8 cellular contexts compared by ENCODE assay signal in the genomic region with DNA sequence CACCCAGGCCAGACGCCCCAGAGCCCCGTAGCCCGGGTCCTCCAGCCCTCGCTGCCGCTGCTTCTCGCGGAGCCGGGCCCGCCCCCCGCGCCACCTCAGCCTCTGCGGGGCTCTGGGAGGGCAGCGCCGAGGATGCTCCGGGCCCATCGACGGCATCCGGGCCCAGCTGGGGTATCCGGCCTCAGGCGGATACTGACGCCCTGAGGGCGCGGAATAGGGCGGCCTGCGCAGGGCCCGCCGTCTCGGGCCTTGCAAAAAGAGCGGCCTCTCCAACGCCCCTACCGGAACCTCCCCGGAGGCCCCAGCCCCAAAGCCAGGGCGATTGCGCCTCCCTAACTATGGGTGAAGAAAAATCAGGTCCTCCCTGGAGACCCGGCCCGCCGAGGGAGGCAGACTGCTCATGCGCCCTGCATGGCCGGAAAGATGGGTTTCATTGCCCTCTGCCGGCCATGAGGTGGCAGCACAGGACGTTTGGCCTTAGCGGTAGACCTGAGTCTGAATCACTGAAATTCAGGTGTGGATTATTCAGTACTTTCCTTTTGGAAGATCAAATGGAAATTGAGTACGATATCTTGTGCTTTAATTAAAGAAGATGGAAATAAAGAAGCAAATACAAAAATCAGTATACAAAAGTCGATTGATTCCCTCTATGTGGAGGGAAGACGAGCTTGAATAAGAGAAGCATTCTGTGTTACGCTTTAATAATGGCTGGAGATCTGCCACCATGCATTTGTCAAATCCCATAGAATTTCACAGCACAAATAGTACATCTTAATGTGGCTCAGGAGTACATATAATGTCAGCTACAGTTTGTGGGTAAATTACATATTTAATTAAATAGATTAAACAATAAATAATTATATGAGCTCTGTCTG. TPM values are rescaled to one million over a fixed set of nuclear protein-coding genes. Genes with fewer than 3 reads are reported as not detected.
A peak's percentile ranks its signal among the peaks of the same experiment; 100 is the strongest.
DNase-seq lines count a peak whose midpoint lies in the region; ATAC-seq and TF ChIP-seq lines count a peak whose summit lies in the region.
"Not testable (repeated sequence)": the region's sequence is repeated elsewhere in the genome, so short reads cannot be mapped to it uniquely, and the experiment has no call there.

No MANE protein-coding gene starts in this region.

- peak; percentile 67 to 82 (median 77) for TF ChIP-seq CTCF in adrenal gland (IDR thresholded peaks at IDR 0.05)

- not testable (repeated sequence) for H4K20me1 ChIP-seq in BLaER1 treated with 17β-estradiol and CSF1 and Interleukin-3, amounts not matched to agents 10 nM and 100 nM

- peak overlapping the region; percentile 77 to 86 (median 83) for H3K4me3 Mint-ChIP-seq in naive thymus-derived CD4-positive, alpha-beta T cell

- not testable (repeated sequence) for TF ChIP-seq POLR2A in adrenal gland (IDR thresholded peaks at IDR 0.05)

- peak overlapping the region; percentile 66 to 94 (median 83) for H3K27ac Mint-ChIP-seq in naive thymus-derived CD4-positive, alpha-beta T cell

- H3K27me3 Mint-ChIP-seq in naive thymus-derived CD4-positive, alpha-beta T cell, result not testable (repeated sequence)

- 4 to 14% (median 5%) methylated on average over 14 to 46 of the region's 46 CpGs for WGBS in adrenal gland, 4 donors

- H3K27ac ChIP-seq in BLaER1 treated with 17β-estradiol and CSF1 and Interleukin-3, amounts not matched to agents 10 nM and 100 nM, result peak overlapping the region in 10 of 11 experiments; percentile 44 to 78 (median 70); a peak in 20 of 22 replicates
- not testable (repeated sequence) for H3K27ac ChIP-seq in adrenal gland
- H3K27ac ChIP-seq in naive thymus-derived CD4-positive, alpha-beta T cell (ENCODE audit: low read depth, low read length), result peak overlapping the region; percentile 79

- not testable (repeated sequence) for H3K9me3 ChIP-seq in BLaER1 treated with 17β-estradiol and CSF1 and Interleukin-3, amounts not matched to agents 10 nM and 100 nM (replicated peaks in 1 of 11); adrenal gland (replicated peaks in 1 of 3); naive thymus-derived CD4-positive, alpha-beta T cell (ENCODE audit: control insufficient read depth in 2 of 3, low read length in 3 of 3)

- CTCF ChIA-PET in naive thymus-derived CD4-positive, alpha-beta T cell (lab: Charles Lee), result interaction anchor here (1.2 to 2.4 kb wide), 3 partner anchors 13 to 617 kb away, joined by 3 to 13 read pairs (median 3); no protein-coding TSS in a partner anchor

- not testable (repeated sequence) for H3K36me3 Mint-ChIP-seq in naive thymus-derived CD4-positive, alpha-beta T cell

- H3K9me3 Mint-ChIP-seq in naive thymus-derived CD4-positive, alpha-beta T cell, result not testable (repeated sequence)

- peaks cover 0 to 10% (median 5%) of the 10 kb centered on the region in 7 donors for H3K4me1 Mint-ChIP-seq in naive thymus-derived CD4-positive, alpha-beta T cell

- not testable (repeated sequence) for H3K4me1 ChIP-seq in BLaER1 treated with 17β-estradiol and CSF1 and Interleukin-3, amounts not matched to agents 10 nM and 100 nM; adrenal gland (replicated peaks in 1 of 2); naive thymus-derived CD4-positive, alpha-beta T cell (ENCODE audit: control insufficient read depth in 2 of 2, insufficient read depth in 2 of 2, low read length in 2 of 2)

- not testable (repeated sequence) for H3K27me3 ChIP-seq in BLaER1 treated with 17β-estradiol and CSF1 and Interleukin-3, amounts not matched to agents 10 nM and 100 nM; H7 (ENCODE audit: control insufficient read depth, insufficient read depth, low read length); adrenal gland; naive thymus-derived CD4-positive, alpha-beta T cell (ENCODE audit: control insufficient read depth in 2 of 2, insufficient read depth in 2 of 2, low read length in 2 of 2)

- DNase-seq in H7 (peak; percentile 88), NCI-H2227 treated with DMSO at 0.1 percent for 48 hours (lab: John Stamatoyannopoulos, UW) (peak; percentile 65), UCSD-AML1 (lab: John Stamatoyannopoulos, UW; ENCODE audit: unreplicated experiment) (peak; percentile 70), adrenal gland (peak; percentile 70 to 89 (median 78)), germinal center (ENCODE audit: low spot score) (peak; percentile 79)
- DNase-seq in naive thymus-derived CD4-positive, alpha-beta T cell, result peak; percentile 69 to 87 (median 84)
- DNase-seq in stimulated activated CD8-positive, alpha-beta memory T cell treated with anti-CD3 and anti-CD28 coated beads, Interleukin-12 subunit alpha, Interleukin-12 subunit beta, amount 100 ng/mL, for 4 hours (ENCODE audit: low read depth), result peak; percentile 67

- peak overlapping the region; percentile 60 to 81 (median 70) for H3K4me2 ChIP-seq in BLaER1 treated with 17β-estradiol and CSF1 and Interleukin-3, amounts not matched to agents 10 nM and 100 nM

- POLR2A ChIA-PET in naive thymus-derived CD4-positive, alpha-beta T cell (lab: Charles Lee), result not testable (repeated sequence)

- not testable (repeated sequence) for H3K36me3 ChIP-seq in BLaER1 treated with 17β-estradiol and CSF1 and Interleukin-3, amounts not matched to agents 10 nM and 100 nM; H7 (replicated peaks; ENCODE audit: control insufficient read depth, insufficient read depth, low read length); adrenal gland (replicated peaks in 1 of 2); naive thymus-derived CD4-positive, alpha-beta T cell (ENCODE audit: control insufficient read depth in 2 of 3, insufficient read depth in 3 of 3, low read length in 3 of 3)

- peak overlapping the region; percentile 55 to 69 (median 60) for H3K4me3 ChIP-seq in BLaER1 treated with 17β-estradiol and CSF1 and Interleukin-3, amounts not matched to agents 10 nM and 100 nM
- H3K4me3 ChIP-seq in H7 (ENCODE audit: insufficient read depth, low read depth, low read length) (peak overlapping the region; percentile 34), adrenal gland (peak overlapping the region in 2 of 4 donors; percentile 28 to 57)
- peak overlapping the region; percentile 46 for H3K4me3 ChIP-seq in naive thymus-derived CD4-positive, alpha-beta T cell (ENCODE audit: low read length)

- H3K9ac ChIP-seq in BLaER1 treated with 17β-estradiol and CSF1 and Interleukin-3, amounts not matched to agents 10 nM and 100 nM, result peak overlapping the region; percentile 63 to 79 (median 75)

- intact Hi-C loops in adrenal gland (cut with DNase I), result not testable (repeated sequence)
- intact Hi-C loops in naive thymus-derived CD4-positive, alpha-beta T cell (cut with micrococcal nuclease), result loop anchor here (1.0 to 5.0 kb wide), 5 partner anchors 13 to 171 kb away; a partner anchor contains a TSS

- ATAC-seq in naive thymus-derived CD4-positive, alpha-beta T cell, result peak; percentile 84

RNA-seq across cellular contexts. Expression of a gene that starts 19.3 kb away (rescaled TPM):
- not detected in 2 replicates for total RNA-seq in H7 (2014; rRNA removed; shearing (Covaris generic))
- total RNA-seq in adrenal gland, result not detected
- not detected for polyA plus RNA-seq in adrenal gland
- not detected for total RNA-seq in naive thymus-derived CD4-positive, alpha-beta T cell
- not detected for polyA plus RNA-seq in naive thymus-derived CD4-positive, alpha-beta T cell
